9 cellular contexts compared by ENCODE assay signal in the genomic region with DNA sequence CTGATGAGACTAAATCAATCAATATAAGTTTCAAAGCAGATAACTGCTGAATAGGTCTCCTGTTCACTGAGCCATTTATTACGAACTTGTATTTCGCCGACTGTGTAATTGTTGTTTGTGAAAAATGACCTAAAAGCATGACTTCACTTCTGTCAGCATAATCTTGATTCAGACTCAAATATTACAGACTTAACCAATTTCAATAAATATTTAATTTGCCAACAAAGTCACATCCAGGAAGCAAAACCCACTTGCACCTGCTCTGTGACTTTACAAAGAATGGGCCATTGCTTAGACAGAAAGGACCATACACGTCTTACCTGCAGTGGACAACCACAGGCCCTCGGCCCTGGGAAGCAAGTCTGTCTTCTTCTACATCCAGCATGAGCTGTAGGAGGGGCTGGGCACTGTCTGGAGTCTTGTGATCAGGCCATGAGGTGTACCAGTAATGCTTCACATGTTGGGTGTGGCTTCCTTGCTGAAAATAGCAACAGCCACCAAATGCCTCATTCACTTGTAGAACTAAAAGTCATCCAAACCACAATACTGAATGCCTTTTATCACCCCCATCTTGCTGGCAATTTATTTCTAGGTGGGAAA. TPM values are rescaled to one million over a fixed set of nuclear protein-coding genes. Genes with fewer than 3 reads are reported as not detected.
A peak's percentile ranks its signal among the peaks of the same experiment; 100 is the strongest.
DNase-seq lines count a peak whose midpoint lies in the region; ATAC-seq, FAIRE-seq and TF ChIP-seq lines count a peak whose summit lies in the region.
"Had no signal": no experiment of that assay in that cellular context is flagged by ENCODE, and none has a peak within 500 bp of the region (broad histone marks: within the 10 kb centered on the region; RNA-seq: fewer than 3 reads in every experiment).

No MANE protein-coding gene starts in this region.

- H3K9me3 ChIP-seq in A549 (no peaks in the 10 kb centered on the region), right cardiac atrium (ENCODE audit: control insufficient read depth, low read length) (no peaks in the 10 kb centered on the region)

- no peak for TF ChIP-seq POLR2A in A549 (IDR thresholded peaks at IDR 0.05; ENCODE audit: low read length)

- no peak for TF ChIP-seq EP300 in A549 (IDR thresholded peaks at IDR 0.05)

- H3K27me3 ChIP-seq in right cardiac atrium (ENCODE audit: control insufficient read depth, insufficient read depth) = no peaks in the 10 kb centered on the region

- intact Hi-C loops in right cardiac atrium (cut with DNase I) = no loop called here

- H3K4me1 ChIP-seq in A549 = peaks cover 14% of the 10 kb centered on the region; the same call in 2 of the 3 replicates
- no peaks in the 10 kb centered on the region for H3K4me1 ChIP-seq in right cardiac atrium (ENCODE audit: control insufficient read depth, insufficient read depth, low read length)

- no peak for TF ChIP-seq RAD21 in A549 (conservative IDR thresholded peaks at IDR 0.05 in 1 of 2, IDR thresholded peaks at IDR 0.05 in 1 of 2)

- TF ChIP-seq CTCF in A549 (IDR thresholded peaks at IDR 0.05) (no peak), HFF-Myc (IDR thresholded peaks at IDR 0.05; ENCODE audit: low read depth, low read length, missing control alignments) (no peak)

- H3K4me2 ChIP-seq in A549 = no peak overlapping the region

- ATAC-seq in A549 (peak in 1 of 2 experiments; percentile 56; a peak in 1 of 6 replicates), right cardiac atrium (peak; percentile 59 to 93), GM21526 (IDR thresholded peaks at IDR 0.05; ENCODE audit: low FRiP score, unreplicated experiment) (no peak), HG03280 (IDR thresholded peaks at IDR 0.05; ENCODE audit: unreplicated experiment) (no peak)

- H3K4me3 ChIP-seq in A549 (no peak overlapping the region), HFF-Myc (replicated peaks; ENCODE audit: low read depth, low read length) (no peak overlapping the region), right cardiac atrium (ENCODE audit: low read length) (no peak overlapping the region)

- POLR2A ChIA-PET in A549 (lab: Yijun Ruan, JAX) = no interaction called here

- WGBS in A549 (ENCODE audit: missing lambda C conversion rate) = 60% methylated on average over 5 of the region's 5 CpGs
- WGBS in right cardiac atrium = 81% methylated on average over 5 of the region's 5 CpGs

- H3K27ac ChIP-seq in A549 = no peak overlapping the region
- H3K27ac ChIP-seq in right cardiac atrium (ENCODE audit: low read length) = peak overlapping the region; percentile 64

- CTCF ChIA-PET in A549 (lab: Yijun Ruan, JAX) = no interaction called here

- no peak for FAIRE-seq in A549 (lab: Jason Lieb, UNC)

- DNase-seq in A549 (ENCODE audit: low read depth in 1 of 2, low spot score in 1 of 2) (peak in 1 of 2 experiments; percentile 54), HFF-Myc (ENCODE audit: extremely low read depth, low read depth) (peak; percentile 74), UCSD-AML1 (lab: John Stamatoyannopoulos, UW; ENCODE audit: unreplicated experiment) (peak; percentile 17), right cardiac atrium (peak in 2 of 3 donors; percentile 40 to 47), amygdala (lab: John Stamatoyannopoulos, UW) (no peak)
- no peak for DNase-seq in NK-92 treated with Interleukin-12 subunit alpha and Interleukin-12 subunit beta, amount 100 ng/mL, for 24 hours (lab: John Stamatoyannopoulos, UW)
- DNase-seq: foreskin melanocyte had no signal

TF ChIP-seq in A549, 52 proteins besides CTCF, POLR2A, EP300 and RAD21:
- peak; percentile 74 for TF ChIP-seq MAFK (IDR thresholded peaks at IDR 0.05; ENCODE audit: partially characterized antibody)
- no peak for TF ChIP-seq JUN (IDR thresholded peaks at IDR 0.05)

RNA-seq across cellular contexts. Expression of a gene that starts 23.5 kb away (rescaled TPM):
- polyA plus RNA-seq in A549 (2011; rRNA removed) (0.34 and 0.45 TPM in 2 replicates), A549 (2017; fragmentation: RNase III; extraction: RNeasy Plus Mini Kit Qiagen cat#74134 plus additional on column Dnase treatment) (0.16 to 0.57 TPM (median 0.26 TPM) in 3 replicates), right cardiac atrium (14.3 TPM)
- polyA plus RNA-seq in A549 (2012; cell fraction: cytosol; rRNA removed) = 0.05 and 0.06 TPM in 2 replicates
- polyA plus RNA-seq in A549 (2012; cell fraction: nucleus; rRNA removed) = 0.01 and 0.02 TPM in 2 replicates
- polyA minus RNA-seq in A549 (2011; rRNA and poly(A)+ RNA removed) = 0.49 and 0.70 TPM in 2 replicates
- 10 to 100 TPM; 26.6 to 51.8 (median 39.2) TPM for total RNA-seq in right cardiac atrium

Comparison
In these comparisons a context has a peak if more than half of its experiments do, and no peak if none do; other contexts are left out.
1. ATAC-seq: peak in right cardiac atrium (2 of 2); none in GM21526 (single experiment) and HG03280 (single experiment).
2. DNase-seq: peak in HFF-Myc (single experiment), UCSD-AML1 (single experiment) and right cardiac atrium (2 of 3); none in NK-92 treated with Interleukin-12 subunit alpha and Interleukin-12 subunit beta, amount 100 ng/mL, for 24 hours (single experiment) and amygdala (0 of 56).